10 cellular contexts compared by ENCODE assay signal in genomic region chr20:43938932-43939761, GRCh38. TPM values are rescaled to one million over a fixed set of nuclear protein-coding genes. Genes with fewer than 3 reads are reported as not detected.
DNase-seq lines count a peak whose midpoint lies in the region; FAIRE-seq and TF ChIP-seq lines count a peak whose summit lies in the region.
"Had no signal": no experiment of that assay in that cellular context is flagged by ENCODE, and none has a peak within 500 bp of the region (broad histone marks: within the 10 kb centered on the region; RNA-seq: fewer than 3 reads in every experiment).

No MANE protein-coding gene starts in this region.

- H2AFZ ChIP-seq in fibroblast of lung (ENCODE audit: low read length), result no peak overlapping the region

- H3K9ac ChIP-seq in fibroblast of lung (ENCODE audit: insufficient read depth, low read length), result no peak overlapping the region

- H3K4me2 ChIP-seq in fibroblast of lung (ENCODE audit: extremely low read depth, insufficient read depth, low read length), result peak overlapping the region; percentile 77

- H3K27ac ChIP-seq in fibroblast of lung (ENCODE audit: insufficient read depth, low read length), result peak overlapping the region; percentile 82
- H3K27ac ChIP-seq: coronary artery had no signal

- FAIRE-seq in GM12891 (lab: Jason Lieb, UNC) (peak; percentile 5), RCC 7860 (lab: Jason Lieb, UNC) (peak; percentile 95)

- no peak for TF ChIP-seq POLR2A in GM12891 (IDR thresholded peaks at IDR 0.05; ENCODE audit: low read depth, low read length)

- peaks cover 34% of the 10 kb centered on the region for H3K79me2 ChIP-seq in fibroblast of lung (ENCODE audit: control insufficient read depth, insufficient read depth, low read length)

- no peak for DNase-seq in GM12891 (ENCODE audit: insufficient read length, low spot score)
- peak; percentile 98 for DNase-seq in RCC 7860 (ENCODE audit: low spot score)
- peak; percentile 100 for DNase-seq in fibroblast of lung (ENCODE audit: low read depth in 2 of 2)
- peak; percentile 89 for DNase-seq in pulmonary artery endothelial cell (ENCODE audit: low read depth, low spot score)
- no peak for DNase-seq in HuH-7 (ENCODE audit: low spot score)
- no peak for DNase-seq in T-helper 2 cell
- no peak for DNase-seq in NCI-H128 (lab: John Stamatoyannopoulos, UW; ENCODE audit: unreplicated experiment)
- DNase-seq in NCI-H2081 (lab: John Stamatoyannopoulos, UW), result no peak
- DNase-seq: stimulated activated CD4-positive, alpha-beta T cell treated with anti-CD3 and anti-CD28 coated beads, Interleukin-12 subunit alpha, Interleukin-12 subunit beta, amount 100 ng/mL, for 4 hours had no signal

- no peaks in the 10 kb centered on the region for H3K36me3 ChIP-seq in fibroblast of lung (ENCODE audit: control insufficient read depth, insufficient read depth, low read length)

- peaks cover 52% of the 10 kb centered on the region for H3K4me1 ChIP-seq in fibroblast of lung (ENCODE audit: control insufficient read depth, extremely low read depth, insufficient read depth, low read length)

- TF ChIP-seq CTCF in fibroblast of lung (conservative IDR thresholded peaks at IDR 0.05 in 1 of 2, IDR thresholded peaks at IDR 0.05 in 1 of 2; ENCODE audit: low read depth in 1 of 2, low read length in 2 of 2), result no peak

- H3K9me3 ChIP-seq in fibroblast of lung (ENCODE audit: control insufficient read depth, insufficient read depth, low read depth, low read length), result no peaks in the 10 kb centered on the region

- no peaks in the 10 kb centered on the region for H3K27me3 ChIP-seq in fibroblast of lung (ENCODE audit: control insufficient read depth, insufficient read depth, low read length)

- H3K4me3 ChIP-seq in fibroblast of lung (replicated peaks in 1 of 4; ENCODE audit: control extremely low read depth in 1 of 4, insufficient read depth in 1 of 4, low read depth in 3 of 4, low read length in 4 of 4), result no peak overlapping the region
- H3K4me3 ChIP-seq: coronary artery had no signal

- H4K20me1 ChIP-seq in fibroblast of lung (ENCODE audit: control insufficient read depth, extremely low read depth, insufficient read depth, low read length), result no peaks in the 10 kb centered on the region

TF ChIP-seq in GM12891, 5 proteins besides CTCF, POLR2A, EP300 and RAD21:
- TF ChIP-seq SPI1 (IDR thresholded peaks at IDR 0.05; ENCODE audit: low read depth, low read length) (no peak), POLR2AphosphoS5 (IDR thresholded peaks at IDR 0.05; ENCODE audit: low read depth, low read length) (no peak), TAF1 (IDR thresholded peaks at IDR 0.05; ENCODE audit: low read depth, low read length) (no peak), PAX5 (IDR thresholded peaks at IDR 0.05; ENCODE audit: insufficient read depth, low read length, severe bottlenecking) (no peak), POU2F2 (IDR thresholded peaks at IDR 0.05; ENCODE audit: low read depth, low read length) (no peak)

RNA-seq across cellular contexts. Expression of gene TOX2, which starts 24.5 kb away (rescaled TPM):
- 41.6 TPM for polyA plus RNA-seq in GM12891 (2012; ENCODE audit: low read depth, missing spikeins)
- total RNA-seq in fibroblast of lung, result 4.4 and 5.9 TPM in 2 replicates
- polyA plus RNA-seq in fibroblast of lung, result 9.6 and 14.8 TPM in 2 replicates
- polyA plus RNA-seq in fibroblast of lung (2012), result 31.4 and 38.5 TPM in 2 replicates
- 20.1 and 28.9 TPM in 2 replicates for polyA minus RNA-seq in fibroblast of lung (ENCODE audit: low replicate concordance)
- 1.2 and 2.4 TPM in 2 replicates for total RNA-seq in pulmonary artery endothelial cell

Comparison
In these comparisons a context has a peak if more than half of its experiments do, and no peak if none do; other contexts are left out.
1. DNase-seq: peak in RCC 7860 (single experiment), fibroblast of lung (2 of 2) and pulmonary artery endothelial cell (single experiment); none in GM12891 (single experiment), HuH-7 (single experiment), T-helper 2 cell (0 of 5), NCI-H128 (single experiment) and NCI-H2081 (0 of 2).